17 cellular contexts compared by ENCODE assay signal in genomic region chr15:63749330-63749942, GRCh38.
A peak's percentile ranks its signal among the peaks of the same experiment; 100 is the strongest.
DNase-seq lines count a peak whose midpoint lies in the region; ATAC-seq and TF ChIP-seq lines count a peak whose summit lies in the region.
"Had no signal": no experiment of that assay in that cellular context is flagged by ENCODE, and none has a peak within 500 bp of the region (broad histone marks: within the 10 kb centered on the region; RNA-seq: fewer than 3 reads in every experiment).

No MANE protein-coding gene starts in this region.

- H3K27ac ChIP-seq in CD4-positive, alpha-beta T cell (ENCODE audit: low read depth, low read length): no peak overlapping the region
- peak overlapping the region; percentile 21; the same call in 1 of the 2 replicates for H3K27ac ChIP-seq in GM23338 (ENCODE audit: low read depth)
- H3K27ac ChIP-seq: RWPE1 had no signal

- peaks cover 8% of the 10 kb centered on the region for H3K9me3 Mint-ChIP-seq in CD4-positive, alpha-beta T cell
- H3K9me3 Mint-ChIP-seq in GM23338: no peaks in the 10 kb centered on the region
- peaks cover 11% of the 10 kb centered on the region for H3K9me3 Mint-ChIP-seq in chondrocyte (ENCODE audit: low read depth)

- H2AFZ ChIP-seq in GM23338: no peak overlapping the region

- no peaks in the 10 kb centered on the region for H3K9me2 ChIP-seq in GM23338 (ENCODE audit: insufficient read depth)

- ATAC-seq in CD4-positive, alpha-beta T cell (ENCODE audit: poor library complexity): peak; percentile 33
- ATAC-seq in GM23338 (no peak), HG02973 (IDR thresholded peaks at IDR 0.05; ENCODE audit: unreplicated experiment) (no peak)

- no peaks in the 10 kb centered on the region for H3K79me2 ChIP-seq in GM23338 (replicated peaks; ENCODE audit: insufficient read depth)

- no peaks in the 10 kb centered on the region for H4K20me1 ChIP-seq in GM23338 (replicated peaks; ENCODE audit: insufficient read depth)

- H3K27ac Mint-ChIP-seq in CD4-positive, alpha-beta T cell: no peak overlapping the region
- H3K27ac Mint-ChIP-seq in GM23338: no peak overlapping the region
- no peak overlapping the region for H3K27ac Mint-ChIP-seq in chondrocyte (ENCODE audit: unreplicated experiment)
- H3K27ac Mint-ChIP-seq: B cell, IgD-negative memory B cell had no signal

- CTCF ChIA-PET in CD4-positive, alpha-beta T cell (lab: Charles Lee): interaction anchor here (1.0 to 1.8 kb wide), 2 partner anchors 297 to 318 kb away, joined by 4 read pairs; partner anchors contain the start of gene DAPK2

- H3K4me3 Mint-ChIP-seq in CD4-positive, alpha-beta T cell: no peak overlapping the region
- H3K4me3 Mint-ChIP-seq in GM23338 (no peak overlapping the region), chondrocyte (ENCODE audit: unreplicated experiment) (no peak overlapping the region)
- H3K4me3 Mint-ChIP-seq: B cell, IgD-negative memory B cell had no signal

- H3K27me3 ChIP-seq in CD4-positive, alpha-beta T cell (ENCODE audit: control insufficient read depth, insufficient read depth, low read length): no peaks in the 10 kb centered on the region
- no peaks in the 10 kb centered on the region for H3K27me3 ChIP-seq in GM23338 (ENCODE audit: insufficient read depth)

- H3K36me3 Mint-ChIP-seq in CD4-positive, alpha-beta T cell (ENCODE audit: low read depth): peaks cover 94% of the 10 kb centered on the region
- H3K36me3 Mint-ChIP-seq in GM23338 (ENCODE audit: low read depth) (peaks cover 16% of the 10 kb centered on the region), chondrocyte (ENCODE audit: low read depth) (peaks cover 22% of the 10 kb centered on the region)

- no peaks in the 10 kb centered on the region for H3K27me3 Mint-ChIP-seq in CD4-positive, alpha-beta T cell
- H3K27me3 Mint-ChIP-seq in GM23338 (ENCODE audit: insufficient read depth, low read depth, poor library complexity) (no peaks in the 10 kb centered on the region), chondrocyte (ENCODE audit: low read depth) (no peaks in the 10 kb centered on the region)
- H3K27me3 Mint-ChIP-seq: B cell, IgD-negative memory B cell had no signal

- no peaks in the 10 kb centered on the region for H3F3A ChIP-seq in GM23338 (replicated peaks; ENCODE audit: low read depth)

- DNase-seq in CD4-positive, alpha-beta T cell: no peak
- no peak for DNase-seq in GM23338 (ENCODE audit: low spot score)
- peak; percentile 81 for DNase-seq in M059J (ENCODE audit: low read depth)
- peak; percentile 15 for DNase-seq in epithelial cell of esophagus (ENCODE audit: low read depth)
- no peak for DNase-seq in chondrocyte (ENCODE audit: low spot score)
- no peak for DNase-seq in epidermal melanocyte (ENCODE audit: insufficient read length, low spot score)
- no peak for DNase-seq in activated effector memory CD4-positive, alpha-beta T cell treated with Interleukin-2 at 50 U/mL for 16 hours
- DNase-seq: Caco-2, MV-4-11, NCI-H187, NCI-H2227 treated with DMSO at 0.1 percent for 48 hours, NCI-H510A treated with DMSO at 0.1 percent for 48 hours, SIG-M5 had no signal

- TF ChIP-seq CTCF in CD4-positive, alpha-beta T cell (IDR thresholded peaks at IDR 0.05): no peak
- no peak for TF ChIP-seq CTCF in GM23338 (conservative IDR thresholded peaks at IDR 0.05; ENCODE audit: low read depth in 2 of 2)
- TF ChIP-seq CTCF in epithelial cell of esophagus (IDR thresholded peaks at IDR 0.05; ENCODE audit: insufficient read depth, low read depth, low read length, missing control alignments): no peak
- TF ChIP-seq CTCF in chondrocyte (IDR thresholded peaks at IDR 0.05): no peak

- no peak overlapping the region for H3K4me2 ChIP-seq in GM23338

- POLR2A ChIA-PET in CD4-positive, alpha-beta T cell (lab: Charles Lee): no interaction called here

- peaks cover 6% of the 10 kb centered on the region for H3K4me1 Mint-ChIP-seq in CD4-positive, alpha-beta T cell (ENCODE audit: low read depth)
- no peaks in the 10 kb centered on the region for H3K4me1 Mint-ChIP-seq in GM23338
- no peaks in the 10 kb centered on the region for H3K4me1 Mint-ChIP-seq in chondrocyte (ENCODE audit: low read depth)

- H3K4me1 ChIP-seq in GM23338 (ENCODE audit: insufficient read depth): no peaks in the 10 kb centered on the region
- H3K4me1 ChIP-seq: Caco-2 had no signal

- peaks cover 4% of the 10 kb centered on the region; the same call in 1 of the 2 replicates for H3K36me3 ChIP-seq in GM23338 (ENCODE audit: insufficient read depth)

- H3K4me3 ChIP-seq in GM23338: no peak overlapping the region
- H3K4me3 ChIP-seq in epithelial cell of esophagus (ENCODE audit: low read length): no peak overlapping the region

- no peaks in the 10 kb centered on the region for H3K9me3 ChIP-seq in CD4-positive, alpha-beta T cell (ENCODE audit: control insufficient read depth, low read length)
- H3K9me3 ChIP-seq: Caco-2 had no signal

- intact Hi-C loops in CD4-positive, alpha-beta T cell (cut with DNase I, micrococcal nuclease): no loop called here

TF ChIP-seq in GM23338, 12 proteins besides CTCF, POLR2A, EP300 and RAD21 (continues in another document):
- TF ChIP-seq EZH2phosphoT487 (IDR thresholded peaks at IDR 0.05; ENCODE audit: unreplicated experiment) (no peak), ETS1 (IDR thresholded peaks at IDR 0.05) (no peak), STAT1 (IDR thresholded peaks at IDR 0.05; ENCODE audit: unreplicated experiment) (no peak), EZH2 (IDR thresholded peaks at IDR 0.05; ENCODE audit: low read depth, unreplicated experiment) (no peak), NANOG (IDR thresholded peaks at IDR 0.05; ENCODE audit: borderline replicate concordance) (no peak), ZNF462 (CRISPR knock-in tag; IDR thresholded peaks at IDR 0.05) (no peak)

Comparison
In these comparisons a context has a peak if more than half of its experiments do, and no peak if none do; other contexts are left out.
1. DNase-seq: peak in M059J (single experiment) and epithelial cell of esophagus (single experiment); none in CD4-positive, alpha-beta T cell (0 of 10), GM23338 (single experiment), chondrocyte (single experiment), epidermal melanocyte (single experiment) and activated effector memory CD4-positive, alpha-beta T cell treated with Interleukin-2 at 50 U/mL for 16 hours (single experiment).